In the genomic region with DNA sequence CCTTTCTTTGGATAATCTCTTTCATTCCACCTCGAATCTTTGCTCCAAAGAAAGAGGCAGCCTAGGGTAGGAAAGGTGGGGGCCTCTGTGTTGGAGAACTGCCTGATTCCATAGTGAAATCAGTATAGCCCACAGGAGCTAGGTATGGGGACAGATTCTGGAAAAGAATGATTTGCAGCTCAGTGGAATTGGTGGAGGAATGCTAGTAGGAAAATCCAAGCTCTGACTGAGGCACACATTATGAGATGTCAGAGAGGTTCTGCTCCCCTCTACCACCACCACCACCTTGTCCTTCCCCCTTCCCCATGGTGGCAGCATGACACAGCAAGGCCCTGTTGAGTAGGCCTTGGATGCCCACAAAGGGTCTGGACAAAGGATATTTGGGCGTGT, we compare ENCODE assay signal across 1 cellular context.
TF ChIP-seq lines count a peak whose summit lies in the region.

No MANE protein-coding gene starts in this region.

TF ChIP-seq in endothelial cell of umbilical vein, 7 proteins besides CTCF, POLR2A, EP300 and RAD21:
- TF ChIP-seq MYC (IDR thresholded peaks at IDR 0.05; ENCODE audit: low read depth, low read length) (no peak), POLR2AphosphoS5 (IDR thresholded peaks at IDR 0.05; ENCODE audit: insufficient read depth, low read depth, low read length) (peak; percentile 27)
